Comparison of ENCODE assay signal across 1 cellular context in genomic region chr5:111494350-111494999, GRCh38.
TF ChIP-seq lines count a peak whose summit lies in the region.

No MANE protein-coding gene starts in this region.

TF ChIP-seq in IMR-90, 13 proteins besides CTCF, POLR2A, EP300 and RAD21:
- TF ChIP-seq ELK1 (IDR thresholded peaks at IDR 0.05; ENCODE audit: borderline replicate concordance, low read depth, low read length) (no peak), RFX5 (IDR thresholded peaks at IDR 0.05; ENCODE audit: low read depth, low read length) (no peak)
